ENCODE assay signal across 19 cellular contexts in genomic region chr4:85570388-85570787, GRCh38.
DNase-seq lines count a peak whose midpoint lies in the region; ATAC-seq, FAIRE-seq and TF ChIP-seq lines count a peak whose summit lies in the region.
"Had no signal": no experiment of that assay in that cellular context is flagged by ENCODE, and none has a peak within 500 bp of the region (broad histone marks: within the 10 kb centered on the region; RNA-seq: fewer than 3 reads in every experiment).

No MANE protein-coding gene starts in this region.

- DNase-seq in GM23338 (ENCODE audit: low spot score) (no peak), Karpas-422 (no peak), K562 (ENCODE audit: extremely low read depth in 1 of 4, low spot score in 3 of 4) (no peak), progenitor cell of endocrine pancreas (ENCODE audit: low spot score, unreplicated experiment) (no peak), activated T-cell treated with anti-CD3 and anti-CD28 coated beads for 4 hours (no peak), NCI-H748 (lab: John Stamatoyannopoulos, UW; ENCODE audit: unreplicated experiment) (no peak)
- DNase-seq in CD4-positive, alpha-beta T cell, result no peak
- DNase-seq: CD8-positive, alpha-beta T cell; DMS79; GOT3; HFFc6; NCI-H1105; NCI-H187; NCI-H2171 treated with DMSO at 0.1 percent for 48 hours; NCI-H774; SHP77; SK-N-SH; T-helper 1 cell had no signal

- H3K4me3 Mint-ChIP-seq in GM23338 (no peak overlapping the region), progenitor cell of endocrine pancreas (ENCODE audit: low read depth) (no peak overlapping the region)
- no peak overlapping the region for H3K4me3 Mint-ChIP-seq in CD4-positive, alpha-beta T cell
- H3K4me3 Mint-ChIP-seq: CD8-positive, alpha-beta T cell; HFFc6 had no signal

- ATAC-seq in GM23338, result peak; percentile 75
- ATAC-seq in K562, result no peak
- no peak for ATAC-seq in CD4-positive, alpha-beta T cell (ENCODE audit: poor library complexity)
- ATAC-seq: CD8-positive, alpha-beta T cell had no signal

- in situ Hi-C loops in K562 (cut with MboI), result loop anchor here (10.0 kb wide), 1 partner anchor 154 kb away; no protein-coding TSS in a partner anchor

- no peak for TF ChIP-seq EP300 in K562 (IDR thresholded peaks at IDR 0.05; ENCODE audit: low read length)

- H3K9ac ChIP-seq in Karpas-422 (ENCODE audit: low read length) (no peak overlapping the region), K562 (ENCODE audit: insufficient read depth in 1 of 2, low read depth in 2 of 2, low read length in 2 of 2) (no peak overlapping the region)
- H3K9ac ChIP-seq: KMS-11, SK-N-SH had no signal

- no peak for TF ChIP-seq RAD21 in K562 (CRISPR knock-in tag; conservative IDR thresholded peaks at IDR 0.05 in 1 of 2, IDR thresholded peaks at IDR 0.05 in 1 of 2)

- H3K79me2 ChIP-seq in GM23338 (replicated peaks; ENCODE audit: insufficient read depth) (no peaks in the 10 kb centered on the region), Karpas-422 (ENCODE audit: low read length) (peaks cover 59% of the 10 kb centered on the region), K562 (ENCODE audit: control insufficient read depth, insufficient read depth, low read length) (no peaks in the 10 kb centered on the region)

- intact Hi-C loops in K562 (cut with micrococcal nuclease), result no loop called here
- intact Hi-C loops in CD4-positive, alpha-beta T cell (cut with DNase I, micrococcal nuclease), result no loop called here

- H3K27ac ChIP-seq in GM23338 (ENCODE audit: low read depth) (no peak overlapping the region), Karpas-422 (ENCODE audit: low read length) (peak overlapping the region; percentile 79), K562 (ENCODE audit: extremely low read depth, low read depth, low read length) (no peak overlapping the region)
- no peak overlapping the region for H3K27ac ChIP-seq in CD4-positive, alpha-beta T cell (ENCODE audit: low read depth, low read length)
- H3K27ac ChIP-seq: KMS-11 had no signal

- no peaks in the 10 kb centered on the region for H4K20me1 ChIP-seq in GM23338 (replicated peaks; ENCODE audit: insufficient read depth)
- H4K20me1 ChIP-seq in Karpas-422 (ENCODE audit: insufficient read depth, low read depth, low read length), result no peaks in the 10 kb centered on the region
- H4K20me1 ChIP-seq in K562 (replicated peaks; ENCODE audit: control insufficient read depth, insufficient read depth, low read length), result no peaks in the 10 kb centered on the region

- no peak for FAIRE-seq in K562 (lab: Jason Lieb, UNC)

- no peaks in the 10 kb centered on the region for H3K9me3 Mint-ChIP-seq in GM23338
- H3K9me3 Mint-ChIP-seq in progenitor cell of endocrine pancreas (ENCODE audit: low read depth), result no peaks in the 10 kb centered on the region
- no peaks in the 10 kb centered on the region for H3K9me3 Mint-ChIP-seq in CD4-positive, alpha-beta T cell
- H3K9me3 Mint-ChIP-seq: CD8-positive, alpha-beta T cell; HFFc6 had no signal

- no peak overlapping the region; the same call in 1 of the 2 replicates for H2AFZ ChIP-seq in GM23338
- H2AFZ ChIP-seq in Karpas-422 (ENCODE audit: low read length), result no peak overlapping the region
- H2AFZ ChIP-seq in K562 (ENCODE audit: low read depth, low read length), result peak overlapping the region; percentile 33; the same call in 1 of the 2 replicates

- no TSS peak for BruUV-seq in K562 (replicated peaks; lab: Mats Ljungman, UMichigan)

- H3F3A ChIP-seq in GM23338 (replicated peaks; ENCODE audit: low read depth), result no peaks in the 10 kb centered on the region

- TF ChIP-seq CTCF in GM23338 (conservative IDR thresholded peaks at IDR 0.05; ENCODE audit: low read depth in 2 of 2) (no peak), K562 (IDR thresholded peaks at IDR 0.05 in 2 of 3, conservative IDR thresholded peaks at IDR 0.05 in 1 of 3; ENCODE audit: insufficient read depth in 2 of 3, low read depth in 1 of 3, low read length in 3 of 3) (no peak), progenitor cell of endocrine pancreas (IDR thresholded peaks at IDR 0.05; ENCODE audit: unreplicated experiment) (no peak)
- no peak for TF ChIP-seq CTCF in CD4-positive, alpha-beta T cell (IDR thresholded peaks at IDR 0.05)

- H3K9me3 ChIP-seq in Karpas-422 (ENCODE audit: low read length), result no peaks in the 10 kb centered on the region
- no peaks in the 10 kb centered on the region for H3K9me3 ChIP-seq in K562 (replicated peaks; ENCODE audit: control insufficient read depth, insufficient read depth, low read depth, low read length)
- no peaks in the 10 kb centered on the region for H3K9me3 ChIP-seq in CD4-positive, alpha-beta T cell (ENCODE audit: control insufficient read depth, low read length)
- H3K9me3 ChIP-seq: SK-N-SH had no signal

- no peaks in the 10 kb centered on the region for H3K36me3 ChIP-seq in GM23338 (ENCODE audit: insufficient read depth)
- no peaks in the 10 kb centered on the region for H3K36me3 ChIP-seq in Karpas-422 (ENCODE audit: insufficient read depth, low read length)
- no peaks in the 10 kb centered on the region for H3K36me3 ChIP-seq in K562 (ENCODE audit: control insufficient read depth, insufficient read depth, low read length)

- H3K27me3 ChIP-seq in GM23338 (ENCODE audit: insufficient read depth), result no peaks in the 10 kb centered on the region
- H3K27me3 ChIP-seq in Karpas-422 (ENCODE audit: low read length), result no peaks in the 10 kb centered on the region
- no peaks in the 10 kb centered on the region for H3K27me3 ChIP-seq in K562 (ENCODE audit: control insufficient read depth in 2 of 2, insufficient read depth in 2 of 2, low read length in 2 of 2)
- H3K27me3 ChIP-seq in CD4-positive, alpha-beta T cell (ENCODE audit: control insufficient read depth, insufficient read depth, low read length), result no peaks in the 10 kb centered on the region

- peaks cover 7% of the 10 kb centered on the region; the same call in 1 of the 2 replicates for H3K4me1 ChIP-seq in GM23338 (ENCODE audit: insufficient read depth)
- H3K4me1 ChIP-seq in Karpas-422 (ENCODE audit: low read length), result peaks cover 72% of the 10 kb centered on the region
- no peaks in the 10 kb centered on the region for H3K4me1 ChIP-seq in K562 (replicated peaks in 1 of 2; ENCODE audit: control insufficient read depth in 2 of 2, insufficient read depth in 2 of 2, low read length in 2 of 2)

- no peak for TF ChIP-seq POLR2A in K562 (conservative IDR thresholded peaks at IDR 0.05)

- H3K36me3 Mint-ChIP-seq in GM23338 (ENCODE audit: low read depth), result no peaks in the 10 kb centered on the region
- H3K36me3 Mint-ChIP-seq in progenitor cell of endocrine pancreas (ENCODE audit: insufficient read depth), result no peaks in the 10 kb centered on the region
- no peaks in the 10 kb centered on the region for H3K36me3 Mint-ChIP-seq in CD4-positive, alpha-beta T cell (ENCODE audit: low read depth)
- H3K36me3 Mint-ChIP-seq: CD8-positive, alpha-beta T cell had no signal

- 31% methylated on average over 3 of the region's 3 CpGs for WGBS in K562 (ENCODE audit: insufficient coverage, low coverage, missing lambda C conversion rate)

- H3K4me1 Mint-ChIP-seq in GM23338, result peaks cover 5% of the 10 kb centered on the region; the same call in 2 of the 3 replicates
- no peaks in the 10 kb centered on the region for H3K4me1 Mint-ChIP-seq in progenitor cell of endocrine pancreas (ENCODE audit: low read depth)
- no peaks in the 10 kb centered on the region for H3K4me1 Mint-ChIP-seq in CD4-positive, alpha-beta T cell (ENCODE audit: low read depth)

- H3K4me3 ChIP-seq in GM23338 (no peak overlapping the region), Karpas-422 (ENCODE audit: low read length) (no peak overlapping the region), K562 (no peak overlapping the region)

- no peaks in the 10 kb centered on the region for H3K9me1 ChIP-seq in K562 (ENCODE audit: control insufficient read depth, insufficient read depth, low read length)

- POLR2A ChIA-PET in K562 (lab: Yijun Ruan, JAX), result no interaction called here
- POLR2A ChIA-PET in CD4-positive, alpha-beta T cell (lab: Charles Lee), result no interaction called here

- no peaks in the 10 kb centered on the region for H3K9me2 ChIP-seq in GM23338 (ENCODE audit: insufficient read depth)
- H3K9me2 ChIP-seq in Karpas-422 (replicated peaks; ENCODE audit: insufficient read depth, low read length), result no peaks in the 10 kb centered on the region
- H3K9me2 ChIP-seq: SK-N-SH had no signal

- no peak overlapping the region for H3K4me2 ChIP-seq in GM23338
- peak overlapping the region; percentile 49 for H3K4me2 ChIP-seq in Karpas-422 (ENCODE audit: low read depth, low read length, poor library complexity, severe bottlenecking)
- H3K4me2 ChIP-seq in K562 (ENCODE audit: insufficient read depth, low read length), result no peak overlapping the region
- H3K4me2 ChIP-seq: KMS-11, SK-N-SH had no signal

- H3K27me3 Mint-ChIP-seq in GM23338 (ENCODE audit: insufficient read depth, low read depth, poor library complexity) (no peaks in the 10 kb centered on the region), progenitor cell of endocrine pancreas (no peaks in the 10 kb centered on the region)
- no peaks in the 10 kb centered on the region for H3K27me3 Mint-ChIP-seq in CD4-positive, alpha-beta T cell

- H3K27ac Mint-ChIP-seq in GM23338 (no peak overlapping the region), progenitor cell of endocrine pancreas (peak overlapping the region; percentile 43)
- no peak overlapping the region for H3K27ac Mint-ChIP-seq in CD4-positive, alpha-beta T cell
- H3K27ac Mint-ChIP-seq: CD8-positive, alpha-beta T cell; HFFc6 had no signal

- CTCF ChIA-PET in K562 (lab: Yijun Ruan, JAX; ENCODE audit: low intra/inter-chr PET ratio), result no interaction called here
- CTCF ChIA-PET in CD4-positive, alpha-beta T cell (lab: Charles Lee), result no interaction called here

TF ChIP-seq in K562, 482 proteins besides CTCF, POLR2A, EP300 and RAD21 (continues in another document):
- TF ChIP-seq TEAD4 (IDR thresholded peaks at IDR 0.05; ENCODE audit: low read length) (no peak), TEAD4 (CRISPR knock-in tag; IDR thresholded peaks at IDR 0.05; ENCODE audit: borderline replicate concordance) (no peak)
- TF ChIP-seq, protein P1, sequence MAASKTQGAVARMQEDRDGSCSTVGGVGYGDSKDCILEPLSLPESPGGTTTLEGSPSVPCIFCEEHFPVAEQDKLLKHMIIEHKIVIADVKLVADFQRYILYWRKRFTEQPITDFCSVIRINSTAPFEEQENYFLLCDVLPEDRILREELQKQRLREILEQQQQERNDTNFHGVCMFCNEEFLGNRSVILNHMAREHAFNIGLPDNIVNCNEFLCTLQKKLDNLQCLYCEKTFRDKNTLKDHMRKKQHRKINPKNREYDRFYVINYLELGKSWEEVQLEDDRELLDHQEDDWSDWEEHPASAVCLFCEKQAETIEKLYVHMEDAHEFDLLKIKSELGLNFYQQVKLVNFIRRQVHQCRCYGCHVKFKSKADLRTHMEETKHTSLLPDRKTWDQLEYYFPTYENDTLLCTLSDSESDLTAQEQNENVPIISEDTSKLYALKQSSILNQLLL (CRISPR knock-in tag; IDR thresholded peaks at IDR 0.05; ENCODE audit: borderline replicate concordance), result no peak
